In genomic region chr2:263022-263738, GRCh38 we compare ENCODE assay signal across 10 cellular contexts. TPM values are rescaled to one million over a fixed set of nuclear protein-coding genes. Genes with fewer than 3 reads are reported as not detected.
DNase-seq lines count a peak whose midpoint lies in the region; ATAC-seq and TF ChIP-seq lines count a peak whose summit lies in the region.
"Had no signal": no experiment of that assay in that cellular context is flagged by ENCODE, and none has a peak within 500 bp of the region (broad histone marks: within the 10 kb centered on the region; RNA-seq: fewer than 3 reads in every experiment).

No MANE protein-coding gene starts in this region.

- no peak overlapping the region for H4K91ac ChIP-seq in H9 (ENCODE audit: insufficient read length, low read depth, low read length)

- H3K4me1 ChIP-seq in H9 (ENCODE audit: insufficient read depth, low read length): peaks cover 2% of the 10 kb centered on the region; the same call in 1 of the 2 replicates

- no peak overlapping the region for H4K5ac ChIP-seq in H9 (ENCODE audit: insufficient read length, low read depth, low read length)

- peak overlapping the region; percentile 78 for H3K4me3 ChIP-seq in iPS-18c (ENCODE audit: insufficient read depth, low read depth, low read length)
- peak overlapping the region; percentile 69 to 92 (median 83) for H3K4me3 ChIP-seq in skin epidermis

- peaks cover 26 to 41% (median 30%) of the 10 kb centered on the region in 3 experiments for H3K36me3 Mint-ChIP-seq in H9 (ENCODE audit: insufficient read depth in 1 of 3, low read depth in 3 of 3)
- peaks cover 18% of the 10 kb centered on the region for H3K36me3 Mint-ChIP-seq in activated T-helper 1 cell treated with anti-CD3 and anti-CD28 coated beads, Interleukin-12 subunit alpha, Interleukin-12 subunit beta, Interleukin-2, Interleukin-4 antibody, amounts not matched to agents 30 ng/mL and 10 ng/mL and 1 ng/mL, durations not matched to agents 14 hours and 24 hours and 36 hours (ENCODE audit: low read depth)

- H2AK5ac ChIP-seq in H9 (ENCODE audit: insufficient read length, low read length): no peak overlapping the region

- no peak overlapping the region for H2BK5ac ChIP-seq in H9 (ENCODE audit: insufficient read length, low read length)

- peaks cover 29% of the 10 kb centered on the region for H3K79me2 ChIP-seq in H9 (ENCODE audit: insufficient read depth, low read length)

- H3K27ac Mint-ChIP-seq in H9: no peak overlapping the region
- H3K27ac Mint-ChIP-seq in activated T-helper 1 cell treated with anti-CD3 and anti-CD28 coated beads, Interleukin-12 subunit alpha, Interleukin-12 subunit beta, Interleukin-2, Interleukin-4 antibody, amounts not matched to agents 30 ng/mL and 10 ng/mL and 1 ng/mL, durations not matched to agents 14 hours and 24 hours and 36 hours: peak overlapping the region; percentile 29

- peak overlapping the region; percentile 97 for H3K4me2 ChIP-seq in H9 (ENCODE audit: insufficient read depth, insufficient read length, low read length)

- H4K20me1 ChIP-seq in H9 (ENCODE audit: control insufficient read depth, insufficient read depth, insufficient read length): no peaks in the 10 kb centered on the region

- H2BK20ac ChIP-seq in H9 (ENCODE audit: low read depth, low read length, poor library complexity, severe bottlenecking): no peak overlapping the region

- intact Hi-C loops in activated T-helper 1 cell treated with anti-CD3 and anti-CD28 coated beads, Interleukin-12 subunit alpha, Interleukin-12 subunit beta, Interleukin-2, Interleukin-4 antibody, amounts not matched to agents 30 ng/mL and 10 ng/mL and 1 ng/mL, durations not matched to agents 14 hours and 24 hours and 36 hours (cut with micrococcal nuclease): no loop called here

- H3K79me1 ChIP-seq in H9 (ENCODE audit: insufficient read depth, low read depth, low read length, poor library complexity, severe bottlenecking): no peaks in the 10 kb centered on the region

- H3K14ac ChIP-seq in H9 (ENCODE audit: insufficient read depth, low read length): no peak overlapping the region; the same call in 1 of the 2 replicates

- H2BK120ac ChIP-seq in H9 (ENCODE audit: low read depth, low read length, poor library complexity, severe bottlenecking): no peak overlapping the region

- H3K18ac ChIP-seq in H9 (ENCODE audit: insufficient read length, low read depth, low read length): no peak overlapping the region

- H3K23ac ChIP-seq in H9 (ENCODE audit: insufficient read length, low read depth, low read length): no peak overlapping the region

- no peaks in the 10 kb centered on the region for H3K27me3 ChIP-seq in H9 (ENCODE audit: insufficient read depth, low read length)
- H3K27me3 ChIP-seq: foreskin keratinocyte had no signal

- H3K56ac ChIP-seq in H9 (ENCODE audit: insufficient read length, low read depth, low read length): no peak overlapping the region

- DNase-seq in H9 (no peak), DMS79 (lab: John Stamatoyannopoulos, UW) (no peak)
- DNase-seq in activated T-helper 1 cell treated with anti-CD3 and anti-CD28 coated beads, Interleukin-12 subunit alpha, Interleukin-12 subunit beta, Interleukin-2, Interleukin-4 antibody, amounts not matched to agents 30 ng/mL and 10 ng/mL and 1 ng/mL, durations not matched to agents 14 hours and 24 hours and 36 hours (ENCODE audit: low spot score): no peak

- H2AFZ ChIP-seq in H9 (ENCODE audit: low read length): no peak overlapping the region

- peaks cover 20 to 35% of the 10 kb centered on the region in 2 experiments for H3K4me1 Mint-ChIP-seq in H9
- H3K4me1 Mint-ChIP-seq in activated T-helper 1 cell treated with anti-CD3 and anti-CD28 coated beads, Interleukin-12 subunit alpha, Interleukin-12 subunit beta, Interleukin-2, Interleukin-4 antibody, amounts not matched to agents 30 ng/mL and 10 ng/mL and 1 ng/mL, durations not matched to agents 14 hours and 24 hours and 36 hours (ENCODE audit: low read depth): peaks cover 34% of the 10 kb centered on the region

- H4K8ac ChIP-seq in H9 (replicated peaks; ENCODE audit: insufficient read length, low read depth, low read length): no peak overlapping the region

- H3K9me3 ChIP-seq in H9 (ENCODE audit: control insufficient read depth, low read depth, low read length) (no peaks in the 10 kb centered on the region), iPS-18c (ENCODE audit: control insufficient read depth, insufficient read depth, low read length) (no peaks in the 10 kb centered on the region)

- H3K27me3 Mint-ChIP-seq in H9 (ENCODE audit: low read depth): peaks cover 11% of the 10 kb centered on the region
- no peaks in the 10 kb centered on the region for H3K27me3 Mint-ChIP-seq in activated T-helper 1 cell treated with anti-CD3 and anti-CD28 coated beads, Interleukin-12 subunit alpha, Interleukin-12 subunit beta, Interleukin-2, Interleukin-4 antibody, amounts not matched to agents 30 ng/mL and 10 ng/mL and 1 ng/mL, durations not matched to agents 14 hours and 24 hours and 36 hours (ENCODE audit: insufficient read depth)

- H3K23me2 ChIP-seq in H9 (ENCODE audit: insufficient read length, low read depth, low read length, poor library complexity, severe bottlenecking): peaks cover 16% of the 10 kb centered on the region

- peak overlapping the region; percentile 15 for H3K9ac ChIP-seq in H9 (ENCODE audit: extremely low read depth, insufficient read length, low read length)

- ATAC-seq in GM18511 (IDR thresholded peaks at IDR 0.05; ENCODE audit: unreplicated experiment) (no peak), GM19452 (IDR thresholded peaks at IDR 0.05; ENCODE audit: unreplicated experiment) (no peak), GM19035 (IDR thresholded peaks at IDR 0.05; ENCODE audit: unreplicated experiment) (no peak)

- no peak overlapping the region for H3T11ph ChIP-seq in H9 (ENCODE audit: low read length)

- no peak overlapping the region for H3K4ac ChIP-seq in H9 (ENCODE audit: low read depth, low read length)

- no peak overlapping the region for H2BK12ac ChIP-seq in H9 (ENCODE audit: insufficient read length, low read depth, low read length)

- peak overlapping the region; percentile 93 to 94 for H3K4me3 Mint-ChIP-seq in H9
- peak overlapping the region; percentile 68 for H3K4me3 Mint-ChIP-seq in activated T-helper 1 cell treated with anti-CD3 and anti-CD28 coated beads, Interleukin-12 subunit alpha, Interleukin-12 subunit beta, Interleukin-2, Interleukin-4 antibody, amounts not matched to agents 30 ng/mL and 10 ng/mL and 1 ng/mL, durations not matched to agents 14 hours and 24 hours and 36 hours

- no CpG with 5 or more reads among the region's 42 CpGs for whole genome bisulfite sequencing in H9 (ENCODE audit: extremely low coverage, insufficient read length, low lambda C conversion rate)

- H3K27ac ChIP-seq in H9 (ENCODE audit: insufficient read length, low read depth, low read length): no peak overlapping the region
- peak overlapping the region in 14 of 21 experiments; percentile 79 to 94 (median 90) for H3K27ac ChIP-seq in skin epidermis
- H3K27ac ChIP-seq: RWPE1 had no signal

- peaks cover 17 to 19% of the 10 kb centered on the region in 2 experiments for H3K9me3 Mint-ChIP-seq in H9
- peaks cover 10% of the 10 kb centered on the region for H3K9me3 Mint-ChIP-seq in activated T-helper 1 cell treated with anti-CD3 and anti-CD28 coated beads, Interleukin-12 subunit alpha, Interleukin-12 subunit beta, Interleukin-2, Interleukin-4 antibody, amounts not matched to agents 30 ng/mL and 10 ng/mL and 1 ng/mL, durations not matched to agents 14 hours and 24 hours and 36 hours

- H2BK15ac ChIP-seq in H9 (ENCODE audit: low read depth, low read length): no peak overlapping the region

- no peak for TF ChIP-seq CTCF in H9 (conservative IDR thresholded peaks at IDR 0.05)

RNA-seq across cellular contexts. Expression of gene SH3YL1, which starts 0.7 kb away (rescaled TPM):
- 25.3 and 26.5 TPM in 2 replicates for total RNA-seq in H9 (2021)
- 18.4 and 20.1 TPM in 2 replicates for total RNA-seq in activated T-helper 1 cell treated with anti-CD3 and anti-CD28 coated beads, Interleukin-12 subunit alpha, Interleukin-12 subunit beta, Interleukin-2, Interleukin-4 antibody, amounts not matched to agents 30 ng/mL and 10 ng/mL and 1 ng/mL, durations not matched to agents 14 hours and 24 hours and 36 hours

RNA-seq across cellular contexts. Expression of gene ACP1, which starts 1.6 kb away (rescaled TPM):
- total RNA-seq in H9 (2021): 135 and 143 TPM in 2 replicates
- 124 and 133 TPM in 2 replicates for total RNA-seq in activated T-helper 1 cell treated with anti-CD3 and anti-CD28 coated beads, Interleukin-12 subunit alpha, Interleukin-12 subunit beta, Interleukin-2, Interleukin-4 antibody, amounts not matched to agents 30 ng/mL and 10 ng/mL and 1 ng/mL, durations not matched to agents 14 hours and 24 hours and 36 hours

RNA-seq across cellular contexts. Expression of gene ALKAL2, which starts 24.7 kb away (rescaled TPM):
- 0.48 and 0.68 TPM in 2 replicates for total RNA-seq in H9 (2021)
- 0.18 TPM in 1 of 2 replicates, not detected in the other for total RNA-seq in activated T-helper 1 cell treated with anti-CD3 and anti-CD28 coated beads, Interleukin-12 subunit alpha, Interleukin-12 subunit beta, Interleukin-2, Interleukin-4 antibody, amounts not matched to agents 30 ng/mL and 10 ng/mL and 1 ng/mL, durations not matched to agents 14 hours and 24 hours and 36 hours
- total RNA-seq: foreskin keratinocyte had no signal
